Comparison of ENCODE assay signal across 1 cellular context in the genomic region with DNA sequence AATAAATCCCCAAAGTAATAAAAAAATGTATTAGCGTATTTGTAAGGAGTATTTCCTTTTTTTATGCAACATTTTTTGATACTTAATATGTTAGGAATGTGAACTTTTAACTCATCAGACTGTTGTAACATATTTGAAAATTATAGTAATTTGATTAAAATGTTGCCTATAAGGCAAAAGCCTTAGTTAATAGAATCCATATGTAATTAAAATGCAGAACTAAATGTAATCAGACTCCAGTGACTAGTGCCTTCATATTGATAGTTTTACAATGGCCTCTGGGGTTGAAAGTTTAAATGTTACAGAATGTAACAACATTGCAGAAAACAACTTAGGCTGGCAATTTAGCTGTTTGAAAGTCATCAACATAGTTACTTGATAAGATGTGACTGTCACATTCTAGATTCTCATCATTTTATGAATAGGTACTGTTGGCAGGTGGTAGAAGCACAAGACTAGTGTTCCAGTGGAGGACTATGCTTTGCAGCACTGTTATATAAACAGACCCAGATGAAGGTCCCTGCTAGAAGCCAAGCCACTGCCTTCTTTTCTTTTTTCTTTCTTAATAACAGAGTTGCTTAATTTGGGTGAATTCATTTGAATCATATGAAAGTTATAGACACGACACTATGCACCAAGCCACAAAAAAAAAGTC.
TF ChIP-seq lines count a peak whose summit lies in the region.

No MANE protein-coding gene starts in this region.

TF ChIP-seq in IMR-90, 13 proteins besides CTCF, POLR2A, EP300 and RAD21:
- TF ChIP-seq RCOR1 (IDR thresholded peaks at IDR 0.05; ENCODE audit: insufficient replicate concordance, low read length) (no peak), MXI1 (IDR thresholded peaks at IDR 0.05; ENCODE audit: borderline replicate concordance, low read depth, low read length) (no peak), USF2 (IDR thresholded peaks at IDR 0.05; ENCODE audit: low read depth, low read length) (no peak), MAZ (IDR thresholded peaks at IDR 0.05; ENCODE audit: borderline replicate concordance, low read depth, low read length) (no peak), MAFK (IDR thresholded peaks at IDR 0.05; ENCODE audit: low read depth, low read length) (no peak)
- TF ChIP-seq, protein P1, sequence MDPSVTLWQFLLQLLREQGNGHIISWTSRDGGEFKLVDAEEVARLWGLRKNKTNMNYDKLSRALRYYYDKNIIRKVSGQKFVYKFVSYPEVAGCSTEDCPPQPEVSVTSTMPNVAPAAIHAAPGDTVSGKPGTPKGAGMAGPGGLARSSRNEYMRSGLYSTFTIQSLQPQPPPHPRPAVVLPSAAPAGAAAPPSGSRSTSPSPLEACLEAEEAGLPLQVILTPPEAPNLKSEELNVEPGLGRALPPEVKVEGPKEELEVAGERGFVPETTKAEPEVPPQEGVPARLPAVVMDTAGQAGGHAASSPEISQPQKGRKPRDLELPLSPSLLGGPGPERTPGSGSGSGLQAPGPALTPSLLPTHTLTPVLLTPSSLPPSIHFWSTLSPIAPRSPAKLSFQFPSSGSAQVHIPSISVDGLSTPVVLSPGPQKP (IDR thresholded peaks at IDR 0.05; ENCODE audit: borderline replicate concordance, low read depth, low read length), result no peak
